In genomic region chr5:77379558-77380061, GRCh38 we compare ENCODE assay signal across 9 cellular contexts.
DNase-seq lines count a peak whose midpoint lies in the region; ATAC-seq and TF ChIP-seq lines count a peak whose summit lies in the region.
"Had no signal": no experiment of that assay in that cellular context is flagged by ENCODE, and none has a peak within 500 bp of the region (broad histone marks: within the 10 kb centered on the region; RNA-seq: fewer than 3 reads in every experiment).

No MANE protein-coding gene starts in this region.

- no peaks in the 10 kb centered on the region for H3K9me3 ChIP-seq in vagina

- CTCF ChIA-PET in activated CD4-positive, alpha-beta T cell treated with anti-CD3 and anti-CD28 coated beads for 36 hours (lab: Charles Lee) = interaction anchor here (1.0 to 2.2 kb wide), 3 partner anchors 12 to 113 kb away, joined by 3 to 11 read pairs (median 3); no protein-coding TSS in a partner anchor

- TF ChIP-seq POLR2A in vagina (IDR thresholded peaks at IDR 0.05) = no peak

- no peak overlapping the region for H3K4me3 Mint-ChIP-seq in activated CD4-positive, alpha-beta T cell treated with anti-CD3 and anti-CD28 coated beads for 36 hours

- peaks cover 6% of the 10 kb centered on the region for H3K27me3 Mint-ChIP-seq in activated CD4-positive, alpha-beta T cell treated with anti-CD3 and anti-CD28 coated beads for 36 hours

- no peaks in the 10 kb centered on the region for H3K27me3 ChIP-seq in vagina

- no peaks in the 10 kb centered on the region for H3K9me3 Mint-ChIP-seq in activated CD4-positive, alpha-beta T cell treated with anti-CD3 and anti-CD28 coated beads for 36 hours (ENCODE audit: low read depth)

- DNase-seq in activated CD4-positive, alpha-beta T cell treated with anti-CD3 and anti-CD28 coated beads for 36 hours = peak; percentile 78
- peak; percentile 17 to 47 (median 33) for DNase-seq in stimulated activated CD4-positive, alpha-beta T cell treated with anti-CD3 and anti-CD28 coated beads, Interleukin-1b, Interleukin-23, amount 100 ng/mL, for 24 hours (ENCODE audit: low read depth in 4 of 4, low spot score in 1 of 4)
- no peak for DNase-seq in vagina (ENCODE audit: extremely low spot score in 2 of 2)
- no peak for DNase-seq in SHP77 (lab: John Stamatoyannopoulos, UW)
- DNase-seq in NCI-H2171 treated with DMSO at 0.1 percent for 48 hours (lab: John Stamatoyannopoulos, UW) = no peak
- DNase-seq: kidney glomerular epithelial cell had no signal

- POLR2A ChIA-PET in activated CD4-positive, alpha-beta T cell treated with anti-CD3 and anti-CD28 coated beads for 36 hours (lab: Charles Lee) = interaction anchor here (0.7 to 1.2 kb wide), 3 partner anchors 23 to 646 kb away, joined by 3 to 4 read pairs (median 3); no protein-coding TSS in a partner anchor

- peaks cover 31% of the 10 kb centered on the region for H3K4me1 Mint-ChIP-seq in activated CD4-positive, alpha-beta T cell treated with anti-CD3 and anti-CD28 coated beads for 36 hours

- ATAC-seq in GM18511 (IDR thresholded peaks at IDR 0.05; ENCODE audit: unreplicated experiment) = peak; percentile 88
- peak; percentile 74 for ATAC-seq in HG02798 (IDR thresholded peaks at IDR 0.05; ENCODE audit: poor library complexity, unreplicated experiment)
- ATAC-seq in activated CD4-positive, alpha-beta T cell treated with anti-CD3 and anti-CD28 coated beads for 36 hours = peak; percentile 95
- ATAC-seq in GM18909 (IDR thresholded peaks at IDR 0.05; ENCODE audit: poor library complexity, unreplicated experiment) = no peak

- no peak for TF ChIP-seq CTCF in vagina (IDR thresholded peaks at IDR 0.05)

- H3K27ac ChIP-seq in vagina = no peak overlapping the region

- peak overlapping the region; percentile 55 for H3K27ac Mint-ChIP-seq in activated CD4-positive, alpha-beta T cell treated with anti-CD3 and anti-CD28 coated beads for 36 hours

- H3K4me3 ChIP-seq in vagina = no peak overlapping the region

- no peaks in the 10 kb centered on the region for H3K4me1 ChIP-seq in vagina

- no peaks in the 10 kb centered on the region for H3K36me3 ChIP-seq in vagina

- no peaks in the 10 kb centered on the region for H3K36me3 Mint-ChIP-seq in activated CD4-positive, alpha-beta T cell treated with anti-CD3 and anti-CD28 coated beads for 36 hours (ENCODE audit: low read depth)

- intact Hi-C loops in activated CD4-positive, alpha-beta T cell treated with anti-CD3 and anti-CD28 coated beads for 36 hours (cut with DNase I, micrococcal nuclease) = loop anchor here (1.0 to 10.0 kb wide), 8 partner anchors 23 to 1605 kb away; partner anchors contain the start of genes WDR41 (in 2 of the 2), AGGF1 (in 1 of the 2) and ARSB (in 1 of the 2)
- intact Hi-C loops in vagina (cut with DNase I) = no loop called here

Comparison
In these comparisons a context has a peak if more than half of its experiments do, and no peak if none do; other contexts are left out.
1. DNase-seq: peak in activated CD4-positive, alpha-beta T cell treated with anti-CD3 and anti-CD28 coated beads for 36 hours (single experiment) and stimulated activated CD4-positive, alpha-beta T cell treated with anti-CD3 and anti-CD28 coated beads, Interleukin-1b, Interleukin-23, amount 100 ng/mL, for 24 hours (4 of 4); none in vagina (0 of 2), SHP77 (0 of 2) and NCI-H2171 treated with DMSO at 0.1 percent for 48 hours (single experiment).